28 cellular contexts compared by ENCODE assay signal in the genomic region with DNA sequence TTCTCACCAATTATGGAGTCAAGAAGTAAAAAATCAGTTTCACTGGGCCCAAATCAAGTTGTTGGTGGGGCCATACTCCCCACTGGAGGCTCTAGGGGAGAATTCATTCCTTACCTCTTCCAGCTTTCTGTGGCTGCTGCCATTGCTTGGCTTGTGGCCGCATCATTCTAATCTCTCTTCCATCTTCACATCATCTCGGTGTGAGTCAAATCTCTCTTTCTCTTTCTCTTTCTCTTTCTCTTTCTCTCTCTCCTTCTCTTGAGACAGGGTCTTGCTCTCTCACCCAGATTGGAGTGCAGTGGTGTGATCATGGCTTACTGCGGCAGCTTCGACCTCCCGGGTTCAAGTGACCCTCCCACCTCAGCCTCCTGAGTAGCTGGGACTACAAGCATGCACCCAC. TPM values are rescaled to one million over a fixed set of nuclear protein-coding genes. Genes with fewer than 3 reads are reported as not detected.
DNase-seq lines count a peak whose midpoint lies in the region; ATAC-seq, FAIRE-seq and TF ChIP-seq lines count a peak whose summit lies in the region.
"Had no signal": no experiment of that assay in that cellular context is flagged by ENCODE, and none has a peak within 500 bp of the region (broad histone marks: within the 10 kb centered on the region; RNA-seq: fewer than 3 reads in every experiment).

No MANE protein-coding gene starts in this region.

- no peaks in the 10 kb centered on the region for H3K79me2 ChIP-seq in K562 (ENCODE audit: control insufficient read depth, insufficient read depth, low read length)

- H3K9me3 Mint-ChIP-seq in activated CD4-positive, alpha-beta T cell treated with anti-CD3 and anti-CD28 coated beads for 36 hours (ENCODE audit: low read depth) = peaks cover 7% of the 10 kb centered on the region
- peaks cover 0 to 5% of the 10 kb centered on the region in 2 donors for H3K9me3 Mint-ChIP-seq in activated naive CD4-positive, alpha-beta T cell treated with anti-CD3 and anti-CD28 coated beads, Interleukin-2, amount 50 U/mL, for 72 hours

- POLR2A ChIA-PET in activated CD4-positive, alpha-beta T cell treated with anti-CD3 and anti-CD28 coated beads for 36 hours (lab: Charles Lee) = no interaction called here
- POLR2A ChIA-PET in K562 (lab: Yijun Ruan, JAX) = no interaction called here

- intact Hi-C loops in activated CD4-positive, alpha-beta T cell treated with anti-CD3 and anti-CD28 coated beads for 36 hours (cut with DNase I, micrococcal nuclease) = no loop called here
- intact Hi-C loops in K562 (cut with micrococcal nuclease) = loop anchor here (10.0 kb wide), 1 partner anchor 217 kb away; no protein-coding TSS in a partner anchor

- no peak overlapping the region for H3K4me3 ChIP-seq in K562
- H3K4me3 ChIP-seq: BLaER1, GM12878 had no signal

- WGBS in K562 (ENCODE audit: insufficient coverage, low coverage, missing lambda C conversion rate) = 38% methylated on average over 5 of the region's 5 CpGs

- no TSS peak for BruUV-seq in K562 (replicated peaks; lab: Mats Ljungman, UMichigan)

- H4K20me1 ChIP-seq in K562 (replicated peaks; ENCODE audit: control insufficient read depth, insufficient read depth, low read length) = no peaks in the 10 kb centered on the region
- H4K20me1 ChIP-seq: BLaER1 had no signal

- H3K4me1 Mint-ChIP-seq in activated CD4-positive, alpha-beta T cell treated with anti-CD3 and anti-CD28 coated beads for 36 hours = no peaks in the 10 kb centered on the region
- H3K4me1 Mint-ChIP-seq: CD14-positive monocyte; CD4-positive, alpha-beta memory T cell; CD4-positive, CD25-positive, alpha-beta regulatory T cell; CD8-positive, alpha-beta memory T cell had no signal

- no peak overlapping the region for H3K27ac ChIP-seq in K562 (ENCODE audit: extremely low read depth, low read depth, low read length)
- H3K27ac ChIP-seq: BLaER1 had no signal

- no peak for TF ChIP-seq POLR2A in K562 (conservative IDR thresholded peaks at IDR 0.05)

- no peak for TF ChIP-seq EP300 in K562 (IDR thresholded peaks at IDR 0.05; ENCODE audit: low read length)

- no peak for TF ChIP-seq CTCF in K562 (IDR thresholded peaks at IDR 0.05 in 2 of 3, conservative IDR thresholded peaks at IDR 0.05 in 1 of 3; ENCODE audit: insufficient read depth in 2 of 3, low read depth in 1 of 3, low read length in 3 of 3)

- no peak overlapping the region for H3K4me2 ChIP-seq in K562 (ENCODE audit: insufficient read depth, low read length)
- H3K4me2 ChIP-seq: BLaER1 had no signal

- H3K36me3 ChIP-seq in K562 (ENCODE audit: control insufficient read depth, insufficient read depth, low read length) = no peaks in the 10 kb centered on the region
- H3K36me3 ChIP-seq: BE2C had no signal

- no peaks in the 10 kb centered on the region for H3K4me1 ChIP-seq in K562 (replicated peaks in 1 of 2; ENCODE audit: control insufficient read depth in 2 of 2, insufficient read depth in 2 of 2, low read length in 2 of 2)
- H3K4me1 ChIP-seq: BE2C, BLaER1 had no signal

- H2AFZ ChIP-seq in K562 (ENCODE audit: low read depth, low read length) = no peak overlapping the region

- DNase-seq in activated CD4-positive, alpha-beta T cell treated with anti-CD3 and anti-CD28 coated beads for 36 hours = no peak
- no peak for DNase-seq in activated CD4-positive, alpha-beta T cell treated with anti-CD3 and anti-CD28 coated beads, Interleukin-2, amount 50 U/mL, for 4 hours
- no peak for DNase-seq in activated naive CD4-positive, alpha-beta T cell treated with anti-CD3 and anti-CD28 coated beads, Interleukin-2, amount 50 U/mL, for 72 hours (ENCODE audit: low spot score in 2 of 2)
- no peak for DNase-seq in activated naive CD4-positive, alpha-beta T cell (lab: John Stamatoyannopoulos, UW)
- DNase-seq in K562 (ENCODE audit: extremely low read depth in 1 of 4, low spot score in 3 of 4) = no peak
- DNase-seq: 8988T; ACHN; BE2C; C1 segment of cervical spinal cord; CD4-positive, alpha-beta memory T cell; CD4-positive, CD25-positive, alpha-beta regulatory T cell; CD8-positive, alpha-beta memory T cell; COR-L47; DMS 273 treated with DMSO at 0.1 percent for 48 hours; DMS153; DMS53; DMS79; DND-41; EL; GDM1 had no signal

- H3K9me1 ChIP-seq in K562 (ENCODE audit: control insufficient read depth, insufficient read depth, low read length) = no peaks in the 10 kb centered on the region

- FAIRE-seq in K562 (lab: Jason Lieb, UNC) = no peak
- FAIRE-seq: A204.1, GM18507, GM19239 had no signal

- H3K36me3 Mint-ChIP-seq in activated CD4-positive, alpha-beta T cell treated with anti-CD3 and anti-CD28 coated beads for 36 hours (ENCODE audit: low read depth) = no peaks in the 10 kb centered on the region
- peaks cover under 1 to 6% of the 10 kb centered on the region in 2 donors for H3K36me3 Mint-ChIP-seq in activated naive CD4-positive, alpha-beta T cell treated with anti-CD3 and anti-CD28 coated beads, Interleukin-2, amount 50 U/mL, for 72 hours
- H3K36me3 Mint-ChIP-seq: CD14-positive monocyte; CD4-positive, CD25-positive, alpha-beta regulatory T cell had no signal

- peak; percentile 12 for ATAC-seq in activated CD4-positive, alpha-beta T cell treated with anti-CD3 and anti-CD28 coated beads for 36 hours
- ATAC-seq in activated naive CD4-positive, alpha-beta T cell treated with anti-CD3 and anti-CD28 coated beads, Interleukin-2, amount 50 U/mL, for 72 hours = peak; percentile 33 to 34
- ATAC-seq in K562 (no peak), HG03442 (IDR thresholded peaks at IDR 0.05; ENCODE audit: unreplicated experiment) (no peak), GM18907 (IDR thresholded peaks at IDR 0.05; ENCODE audit: unreplicated experiment) (no peak)
- ATAC-seq: GM12878 had no signal

- in situ Hi-C loops in K562 (cut with MboI) = no loop called here

- no peak for TF ChIP-seq RAD21 in K562 (CRISPR knock-in tag; conservative IDR thresholded peaks at IDR 0.05 in 1 of 2, IDR thresholded peaks at IDR 0.05 in 1 of 2)

- H3K9ac ChIP-seq in K562 (ENCODE audit: insufficient read depth in 1 of 2, low read depth in 2 of 2, low read length in 2 of 2) = no peak overlapping the region
- H3K9ac ChIP-seq: BLaER1 had no signal

- no peaks in the 10 kb centered on the region; a peak in 1 of 5 replicates for H3K27me3 ChIP-seq in K562 (ENCODE audit: control insufficient read depth in 2 of 2, insufficient read depth in 2 of 2, low read length in 2 of 2)
- H3K27me3 ChIP-seq: BE2C, BLaER1 had no signal

- CTCF ChIA-PET in activated CD4-positive, alpha-beta T cell treated with anti-CD3 and anti-CD28 coated beads for 36 hours (lab: Charles Lee) = interaction anchor here (0.9 kb wide), 1 partner anchor 203 kb away, joined by 4 read pairs; no protein-coding TSS in a partner anchor
- CTCF ChIA-PET in K562 (lab: Yijun Ruan, JAX; ENCODE audit: low intra/inter-chr PET ratio) = no interaction called here

- no peaks in the 10 kb centered on the region for H3K9me3 ChIP-seq in K562 (replicated peaks; ENCODE audit: control insufficient read depth, insufficient read depth, low read depth, low read length)
- H3K9me3 ChIP-seq: BE2C had no signal

- H3K4me3 Mint-ChIP-seq in activated CD4-positive, alpha-beta T cell treated with anti-CD3 and anti-CD28 coated beads for 36 hours = no peak overlapping the region
- H3K4me3 Mint-ChIP-seq: CD14-positive monocyte; CD4-positive, alpha-beta memory T cell; CD4-positive, CD25-positive, alpha-beta regulatory T cell; CD8-positive, alpha-beta memory T cell had no signal

- H3K27me3 Mint-ChIP-seq in activated CD4-positive, alpha-beta T cell treated with anti-CD3 and anti-CD28 coated beads for 36 hours = no peaks in the 10 kb centered on the region
- H3K27me3 Mint-ChIP-seq: CD4-positive, alpha-beta memory T cell; CD4-positive, CD25-positive, alpha-beta regulatory T cell; CD8-positive, alpha-beta memory T cell had no signal

- no peak overlapping the region for H3K27ac Mint-ChIP-seq in activated CD4-positive, alpha-beta T cell treated with anti-CD3 and anti-CD28 coated beads for 36 hours
- H3K27ac Mint-ChIP-seq in activated naive CD4-positive, alpha-beta T cell treated with anti-CD3 and anti-CD28 coated beads, Interleukin-2, amount 50 U/mL, for 72 hours = no peak overlapping the region
- H3K27ac Mint-ChIP-seq: CD14-positive monocyte; CD4-positive, alpha-beta memory T cell; CD4-positive, CD25-positive, alpha-beta regulatory T cell; CD8-positive, alpha-beta memory T cell had no signal

RNA-seq across cellular contexts. Expression of a gene that starts 28.1 kb away (rescaled TPM):
- 10 to 100 TPM; 14.5 to 14.9 TPM for total RNA-seq in activated CD4-positive, alpha-beta T cell treated with anti-CD3 and anti-CD28 coated beads for 36 hours
- total RNA-seq in activated naive CD4-positive, alpha-beta T cell treated with anti-CD3 and anti-CD28 coated beads, Interleukin-2, amount 50 U/mL, for 72 hours = 10 to 100 TPM in 1 of 2 donors, 1 to 10 TPM in 1; 8.5 to 17.4 TPM
- 18.2 and 25.0 TPM in 2 replicates for total RNA-seq in K562 (2011; cell fraction: chromatin; rRNA removed; ENCODE audit: low replicate concordance)
- total RNA-seq in K562 (2011; cell fraction: nucleolus; rRNA removed) = 12.5 and 13.6 TPM in 2 replicates
- total RNA-seq in K562 (2011; cell fraction: nucleoplasm; rRNA removed) = 18.5 and 25.7 TPM in 2 replicates
- total RNA-seq in K562 (2014; rRNA removed) = 66.2 TPM in 2 replicates
- 43.3 and 43.5 TPM in 2 replicates for total RNA-seq in K562 (2014; rRNA removed; fragmentation: Illumina TruSeq; extraction: Trizol)
- 25.1 and 29.3 TPM in 2 replicates for total RNA-seq in K562 (2015; rRNA removed; fragmentation: Illumina TruSeq; extraction: Trizol)
- 56.5 and 56.9 TPM in 2 replicates for total RNA-seq in K562 (2021)
- 25.6 and 45.4 TPM in 2 replicates for polyA plus RNA-seq in K562 (2011; rRNA removed)
- 26.9 and 37.2 TPM in 2 replicates for polyA plus RNA-seq in K562 (2011; cell fraction: cytosol; rRNA removed)
- polyA plus RNA-seq in K562 (2011; cell fraction: nucleus; rRNA removed) = 11.3 and 14.9 TPM in 2 replicates
- 41.1 and 110 TPM in 2 replicates for polyA plus RNA-seq in K562 (2012)
- polyA plus RNA-seq in K562 (2014; fragmentation: Illumina TruSeq; extraction: Trizol) = 41.0 and 42.1 TPM in 2 replicates
- 10 to 100 TPM in 1 of 2 experiments, 1 to 10 TPM in 1; 8.7 to 13.3 TPM for polyA plus RNA-seq in K562 (2014; fragmentation: Nextera tagmentation; extraction: Ambion mirVana)
- polyA plus RNA-seq in K562 (2014; rRNA removed) = 54.5 and 56.0 TPM in 2 replicates
- polyA minus RNA-seq in K562 (2011; rRNA and poly(A)+ RNA removed) = 21.1 and 30.9 TPM in 2 replicates
- 6.7 and 15.0 TPM in 2 replicates for polyA minus RNA-seq in K562 (2011; cell fraction: cytosol; rRNA and poly(A)+ RNA removed)
- 8.4 and 9.6 TPM in 2 replicates for polyA minus RNA-seq in K562 (2011; cell fraction: nucleus; rRNA and poly(A)+ RNA removed)

RNA-seq across cellular contexts. Expression of a gene that starts 33.1 kb away (rescaled TPM):
- total RNA-seq in activated CD4-positive, alpha-beta T cell treated with anti-CD3 and anti-CD28 coated beads for 36 hours = 10 to 100 TPM; 16.2 to 16.9 TPM
- 10 to 100 TPM; 10.6 to 15.5 TPM for total RNA-seq in activated naive CD4-positive, alpha-beta T cell treated with anti-CD3 and anti-CD28 coated beads, Interleukin-2, amount 50 U/mL, for 72 hours
- 34.0 and 60.9 TPM in 2 replicates for total RNA-seq in K562 (2011; cell fraction: chromatin; rRNA removed; ENCODE audit: low replicate concordance)
- total RNA-seq in K562 (2011; cell fraction: nucleolus; rRNA removed) = 35.9 and 44.0 TPM in 2 replicates
- total RNA-seq in K562 (2011; cell fraction: nucleoplasm; rRNA removed) = 68.0 and 76.8 TPM in 2 replicates
- total RNA-seq in K562 (2014; rRNA removed) (54.8 and 66.6 TPM in 2 replicates), K562 (2014; rRNA removed; fragmentation: Illumina TruSeq; extraction: Trizol) (85.3 and 92.3 TPM in 2 replicates), K562 (2015; rRNA removed; fragmentation: Illumina TruSeq; extraction: Trizol) (70.0 and 74.0 TPM in 2 replicates), K562 (2021) (63.5 and 65.5 TPM in 2 replicates)
- polyA plus RNA-seq in K562 (2011; rRNA removed) (101 and 139 TPM in 2 replicates), K562 (2014; fragmentation: Illumina TruSeq; extraction: Trizol) (110 and 129 TPM in 2 replicates), K562 (2014; fragmentation: Nextera tagmentation; extraction: Ambion mirVana) (10 to 100 TPM; 61.9 to 71.0 TPM), K562 (2014; rRNA removed) (117 and 128 TPM in 2 replicates)
- polyA plus RNA-seq in K562 (2011; cell fraction: cytosol; rRNA removed) = 40.2 and 61.9 TPM in 2 replicates
- polyA plus RNA-seq in K562 (2011; cell fraction: nucleus; rRNA removed) = 45.5 and 69.3 TPM in 2 replicates
- 68.8 and 104 TPM in 2 replicates for polyA plus RNA-seq in K562 (2012)
- polyA minus RNA-seq in K562 (2011; rRNA and poly(A)+ RNA removed) = 49.0 and 59.1 TPM in 2 replicates
- polyA minus RNA-seq in K562 (2011; cell fraction: cytosol; rRNA and poly(A)+ RNA removed) = 18.5 and 25.1 TPM in 2 replicates
- 12.0 and 15.7 TPM in 2 replicates for polyA minus RNA-seq in K562 (2011; cell fraction: nucleus; rRNA and poly(A)+ RNA removed)

RNA-seq across cellular contexts. Expression of a gene that starts 33.3 kb away (rescaled TPM):
- total RNA-seq in activated CD4-positive, alpha-beta T cell treated with anti-CD3 and anti-CD28 coated beads for 36 hours = 10 to 100 TPM; 13.6 to 16.2 TPM
- 10 to 100 TPM; 12.6 to 18.7 TPM for total RNA-seq in activated naive CD4-positive, alpha-beta T cell treated with anti-CD3 and anti-CD28 coated beads, Interleukin-2, amount 50 U/mL, for 72 hours
- total RNA-seq in K562 (2011; cell fraction: chromatin; rRNA removed; ENCODE audit: low replicate concordance) = 12.9 and 36.9 TPM in 2 replicates
- total RNA-seq in K562 (2011; cell fraction: nucleolus; rRNA removed) = 7.5 and 12.8 TPM in 2 replicates
- total RNA-seq in K562 (2011; cell fraction: nucleoplasm; rRNA removed) = 15.6 and 17.7 TPM in 2 replicates
- total RNA-seq in K562 (2014; rRNA removed) (6.2 and 7.9 TPM in 2 replicates), K562 (2014; rRNA removed; fragmentation: Illumina TruSeq; extraction: Trizol) (7.6 and 9.1 TPM in 2 replicates), K562 (2015; rRNA removed; fragmentation: Illumina TruSeq; extraction: Trizol) (9.0 and 12.2 TPM in 2 replicates), K562 (2021) (10.9 and 12.3 TPM in 2 replicates)
- polyA plus RNA-seq in K562 (2011; rRNA removed) (7.4 and 9.6 TPM in 2 replicates), K562 (2014; fragmentation: Illumina TruSeq; extraction: Trizol) (10.4 and 13.8 TPM in 2 replicates), K562 (2014; fragmentation: Nextera tagmentation; extraction: Ambion mirVana) (1 to 10 TPM; 1.7 to 2.2 TPM), K562 (2014; rRNA removed) (9.6 and 11.4 TPM in 2 replicates)
- polyA plus RNA-seq in K562 (2011; cell fraction: cytosol; rRNA removed) = 2.2 and 2.5 TPM in 2 replicates
- polyA plus RNA-seq in K562 (2011; cell fraction: nucleus; rRNA removed) = 23.4 and 28.7 TPM in 2 replicates
- 8.7 and 13.9 TPM in 2 replicates for polyA plus RNA-seq in K562 (2012)
- polyA minus RNA-seq in K562 (2011; rRNA and poly(A)+ RNA removed) = 13.1 and 17.5 TPM in 2 replicates
- 4.4 and 6.1 TPM in 2 replicates for polyA minus RNA-seq in K562 (2011; cell fraction: cytosol; rRNA and poly(A)+ RNA removed)
- 21.4 and 25.0 TPM in 2 replicates for polyA minus RNA-seq in K562 (2011; cell fraction: nucleus; rRNA and poly(A)+ RNA removed)

Comparison
In these comparisons a context has a peak if more than half of its experiments do, and no peak if none do; other contexts are left out.
1. ATAC-seq: peak in activated CD4-positive, alpha-beta T cell treated with anti-CD3 and anti-CD28 coated beads for 36 hours (single experiment) and activated naive CD4-positive, alpha-beta T cell treated with anti-CD3 and anti-CD28 coated beads, Interleukin-2, amount 50 U/mL, for 72 hours (2 of 2); none in K562 (single experiment), HG03442 (single experiment) and GM18907 (single experiment).